20 cellular contexts compared by ENCODE assay signal in genomic region chr7:4245135-4245865, GRCh38.
"Had no signal": no experiment of that assay in that cellular context is flagged by ENCODE, and none has a peak within 500 bp of the region (broad histone marks: within the 10 kb centered on the region; RNA-seq: fewer than 3 reads in every experiment).

No MANE protein-coding gene starts in this region.

- H3K27me3 Mint-ChIP-seq: natural killer cell treated with Interleukin-12 subunit alpha and Interleukin-12 subunit beta and Interleukin-15 and Interleukin-18, amount 100 ng/mL, for 72 hours had no signal

- H3K4me1 ChIP-seq: adrenal gland, thyroid gland, vagina had no signal

- H3K4me3 Mint-ChIP-seq: natural killer cell treated with Interleukin-12 subunit alpha and Interleukin-12 subunit beta and Interleukin-15 and Interleukin-18, amount 100 ng/mL, for 72 hours; T-helper 17 cell had no signal

- H3K36me3 ChIP-seq: adrenal gland, cardiac muscle cell, thyroid gland, vagina, WERI-Rb-1 had no signal

- H3K27ac ChIP-seq: adrenal gland, cardiac muscle cell, dorsolateral prefrontal cortex, thyroid gland, vagina, WERI-Rb-1 had no signal

- DNase-seq: activated CD4-positive, alpha-beta T cell treated with anti-CD3 and anti-CD28 coated beads for 1 hour; activated CD8-positive, alpha-beta memory T cell treated with anti-CD3 and anti-CD28 coated beads for 24 hours; activated CD8-positive, alpha-beta memory T cell treated with anti-CD3 and anti-CD28 coated beads, Interleukin-2, amount 50 U/mL, for 48 hours; activated gamma-delta T cell treated with Interleukin-2 at 50 U/mL for 16 hours; activated T-cell treated with anti-CD3 and anti-CD28 coated beads, Interleukin-2, amount 50 U/mL, for 48 hours; adrenal gland; glutamatergic neuron; hypothalamus; left ventricle myocardium superior; nucleus accumbens; stimulated activated CD4-positive, alpha-beta T cell treated with anti-CD3 and anti-CD28 coated beads, Interleukin-2, amount 100 ng/mL, for 24 hours; stimulated activated naive CD4-positive, alpha-beta T cell treated with Interleukin-2 at 50 U/mL for 16 hours; T-helper 17 cell; thyroid gland; WERI-Rb-1 had no signal

- H3K36me3 Mint-ChIP-seq: natural killer cell treated with Interleukin-12 subunit alpha and Interleukin-12 subunit beta and Interleukin-15 and Interleukin-18, amount 100 ng/mL, for 72 hours had no signal

- H3K4me3 ChIP-seq: adrenal gland, cardiac muscle cell, dorsolateral prefrontal cortex, thyroid gland, vagina had no signal

- H3K27ac Mint-ChIP-seq: activated naive CD4-positive, alpha-beta T cell treated with anti-CD3 and anti-CD28 coated beads, Interleukin-2, amount 50 U/mL, for 72 hours; natural killer cell treated with Interleukin-12 subunit alpha and Interleukin-12 subunit beta and Interleukin-15 and Interleukin-18, amount 100 ng/mL, for 72 hours; T-helper 17 cell had no signal

- H3K27me3 ChIP-seq: adrenal gland, cardiac muscle cell, dorsolateral prefrontal cortex, thyroid gland, vagina had no signal

- H3K9me3 ChIP-seq: adrenal gland, thyroid gland, vagina had no signal
